ENCODE assay signal across 23 cellular contexts in genomic region chr10:88763441-88763840, GRCh38. TPM values are rescaled to one million over a fixed set of nuclear protein-coding genes. Genes with fewer than 3 reads are reported as not detected.
"Had no signal": no experiment of that assay in that cellular context is flagged by ENCODE, and none has a peak within 500 bp of the region (broad histone marks: within the 10 kb centered on the region; RNA-seq: fewer than 3 reads in every experiment).

No MANE protein-coding gene starts in this region.

- DNase-seq: activated CD4-positive, alpha-beta T cell treated with anti-CD3 and anti-CD28 coated beads, Interleukin-2, amount 10 ng/mL, durations not matched to agents 7 days and 5 days; activated CD8-positive, alpha-beta memory T cell treated with anti-CD3 and anti-CD28 coated beads, Interleukin-2, amount 50 U/mL, for 4 hours; activated CD8-positive, alpha-beta T cell treated with anti-CD3 and anti-CD28 coated beads, Interleukin-2, amount 10 ng/mL, durations not matched to agents 7 days and 5 days; activated effector memory CD4-positive, alpha-beta T cell treated with Interleukin-2 at 50 U/mL for 16 hours; activated naive CD4-positive, alpha-beta T cell treated with anti-CD3 and anti-CD28 coated beads, Interleukin-2, amount 10 ng/mL, durations not matched to agents 7 days and 5 days; activated naive CD8-positive, alpha-beta T cell treated with anti-CD3 and anti-CD28 coated beads, Interleukin-2, amount 50 U/mL, for 24 hours; activated T-cell treated with anti-CD3 and anti-CD28 coated beads, Interleukin-2, amount 50 U/mL, for 4 hours; anterior cingulate cortex; central memory CD4-positive, alpha-beta T cell; endodermal cell; erythroblast; nucleus accumbens; posterior cingulate gyrus; retina; stimulated activated CD4-positive, alpha-beta T cell treated with anti-CD3 and anti-CD28 coated beads, Interleukin-12 subunit alpha, Interleukin-12 subunit beta, amount 100 ng/mL, for 4 hours; stimulated activated CD4-positive, alpha-beta T cell treated with anti-CD3 and anti-CD28 coated beads, Interleukin-2, amount 100 ng/mL, for 24 hours; stimulated activated naive CD4-positive, alpha-beta T cell treated with Interleukin-2 at 50 U/mL for 16 hours; substantia nigra; tibial artery had no signal

- H3K27ac ChIP-seq: tibial artery had no signal

- H3K36me3 ChIP-seq: tibial artery had no signal

- H3K4me1 ChIP-seq: tibial artery had no signal

- H3K4me3 ChIP-seq: tibial artery had no signal

- H3K27me3 ChIP-seq: tibial artery had no signal

- ATAC-seq: activated CD4-positive, CD25-positive, alpha-beta regulatory T cell treated with anti-CD3 and anti-CD28 coated beads, Interleukin-2, amount 50 U/mL, for 24 hours; activated CD8-positive, alpha-beta T cell treated with anti-CD3 and anti-CD28 coated beads, Interleukin-2, amount 10 ng/mL, durations not matched to agents 7 days and 5 days; activated naive CD8-positive, alpha-beta T cell treated with anti-CD3 and anti-CD28 coated beads, Interleukin-2, amount 50 U/mL, for 24 hours; activated T-cell treated with anti-CD3 and anti-CD28 coated beads, Interleukin-2, amount 50 U/mL, for 4 hours; natural killer cell treated with Interleukin-12 subunit alpha and Interleukin-12 subunit beta and Interleukin-15 and Interleukin-18, amount 100 ng/mL, for 72 hours had no signal

- H3K9me3 ChIP-seq: tibial artery had no signal

RNA-seq across cellular contexts. Expression of gene LIPN, which starts 3.6 kb away (rescaled TPM):
- total RNA-seq: activated CD4-positive, alpha-beta T cell treated with anti-CD3 and anti-CD28 coated beads, Interleukin-2, amount 10 ng/mL, durations not matched to agents 7 days and 5 days; activated CD8-positive, alpha-beta T cell treated with anti-CD3 and anti-CD28 coated beads, Interleukin-2, amount 10 ng/mL, durations not matched to agents 7 days and 5 days; activated T-cell treated with anti-CD3 and anti-CD28 coated beads, Interleukin-2, amount 50 U/mL, for 4 hours; endodermal cell; glomerular endothelial cell; natural killer cell treated with Interleukin-12 subunit alpha and Interleukin-12 subunit beta and Interleukin-15 and Interleukin-18, amount 100 ng/mL, for 72 hours; urinary bladder had no signal

RNA-seq across cellular contexts. Expression of gene LIPM, which starts 39.1 kb away (rescaled TPM):
- total RNA-seq: activated CD4-positive, alpha-beta T cell treated with anti-CD3 and anti-CD28 coated beads, Interleukin-2, amount 10 ng/mL, durations not matched to agents 7 days and 5 days; activated CD8-positive, alpha-beta T cell treated with anti-CD3 and anti-CD28 coated beads, Interleukin-2, amount 10 ng/mL, durations not matched to agents 7 days and 5 days; activated T-cell treated with anti-CD3 and anti-CD28 coated beads, Interleukin-2, amount 50 U/mL, for 4 hours; endodermal cell; glomerular endothelial cell; natural killer cell treated with Interleukin-12 subunit alpha and Interleukin-12 subunit beta and Interleukin-15 and Interleukin-18, amount 100 ng/mL, for 72 hours; urinary bladder had no signal
- polyA plus RNA-seq: urinary bladder had no signal

RNA-seq across cellular contexts. Expression of gene LIPK, which starts 57.4 kb away (rescaled TPM):
- total RNA-seq: activated CD4-positive, alpha-beta T cell treated with anti-CD3 and anti-CD28 coated beads, Interleukin-2, amount 10 ng/mL, durations not matched to agents 7 days and 5 days; activated CD8-positive, alpha-beta T cell treated with anti-CD3 and anti-CD28 coated beads, Interleukin-2, amount 10 ng/mL, durations not matched to agents 7 days and 5 days; activated T-cell treated with anti-CD3 and anti-CD28 coated beads, Interleukin-2, amount 50 U/mL, for 4 hours; endodermal cell; glomerular endothelial cell; natural killer cell treated with Interleukin-12 subunit alpha and Interleukin-12 subunit beta and Interleukin-15 and Interleukin-18, amount 100 ng/mL, for 72 hours; urinary bladder had no signal
- polyA plus RNA-seq: urinary bladder had no signal
